Comparison of ENCODE assay signal across 15 cellular contexts in genomic region chr6:111533087-111533784, GRCh38.
DNase-seq lines count a peak whose midpoint lies in the region; FAIRE-seq and TF ChIP-seq lines count a peak whose summit lies in the region.
"Had no signal": no experiment of that assay in that cellular context is flagged by ENCODE, and none has a peak within 500 bp of the region (broad histone marks: within the 10 kb centered on the region; RNA-seq: fewer than 3 reads in every experiment).

No MANE protein-coding gene starts in this region.

- H3K4me3 Mint-ChIP-seq in nephron progenitor cell = no peak overlapping the region

- peaks cover 25% of the 10 kb centered on the region for H3K4me1 Mint-ChIP-seq in nephron progenitor cell

- H3K9ac ChIP-seq in HUES48 (ENCODE audit: low read depth, low read length) = no peak overlapping the region

- H3K27me3 ChIP-seq in HUES48 (ENCODE audit: control insufficient read depth, insufficient read depth, low read length) (no peaks in the 10 kb centered on the region), WERI-Rb-1 (ENCODE audit: insufficient read depth, low read depth, severe bottlenecking) (no peaks in the 10 kb centered on the region)
- H3K27me3 ChIP-seq: thyroid gland had no signal

- H3K36me3 ChIP-seq in HUES48 (ENCODE audit: control insufficient read depth, insufficient read depth, low read length) (no peaks in the 10 kb centered on the region), WERI-Rb-1 (no peaks in the 10 kb centered on the region)
- H3K36me3 ChIP-seq: thyroid gland had no signal

- H3K27ac ChIP-seq in HUES48 (ENCODE audit: low read depth, low read length) (peak overlapping the region; percentile 51), WERI-Rb-1 (no peak overlapping the region)
- H3K27ac ChIP-seq: thyroid gland had no signal

- no peaks in the 10 kb centered on the region for H3K27me3 Mint-ChIP-seq in nephron progenitor cell (ENCODE audit: low read depth, poor library complexity)

- peak; percentile 13 for DNase-seq in DMS 273 treated with DMSO at 0.1 percent for 48 hours (lab: John Stamatoyannopoulos, UW)
- DNase-seq in activated naive CD4-positive, alpha-beta T cell treated with anti-CD3 and anti-CD28 coated beads, Interleukin-2, amount 50 U/mL, for 16 hours = peak; percentile 14
- peak; percentile 14 to 26 for DNase-seq in stimulated activated CD4-positive, alpha-beta T cell treated with anti-CD3 and anti-CD28 coated beads, Interleukin-2, amount 100 ng/mL, for 48 hours
- DNase-seq in D721Med (ENCODE audit: insufficient read length, low spot score) = no peak
- no peak for DNase-seq in WERI-Rb-1
- DNase-seq in nephron progenitor cell = no peak
- DNase-seq: anterior cingulate cortex; Caco-2; effector CD4-positive, alpha-beta T cell; foreskin fibroblast; Karpas-422; kidney glomerular epithelial cell; NCI-H2029; thyroid gland had no signal

- H3K4me3 ChIP-seq in HUES48 (ENCODE audit: low read depth, low read length) (no peak overlapping the region), WERI-Rb-1 (ENCODE audit: low read depth, low read length) (no peak overlapping the region)
- H3K4me3 ChIP-seq: thyroid gland had no signal

- peaks cover 5% of the 10 kb centered on the region for H3K9me3 Mint-ChIP-seq in nephron progenitor cell

- H3K9me3 ChIP-seq in HUES48 (ENCODE audit: control insufficient read depth, insufficient read depth, low read length) = no peaks in the 10 kb centered on the region
- no peaks in the 10 kb centered on the region for H3K9me3 ChIP-seq in WERI-Rb-1 (ENCODE audit: severe bottlenecking)
- H3K9me3 ChIP-seq: Caco-2, thyroid gland had no signal

- peaks cover 14% of the 10 kb centered on the region for H3K36me3 Mint-ChIP-seq in nephron progenitor cell (ENCODE audit: low read depth)

- H3K4me1 ChIP-seq in HUES48 (ENCODE audit: control insufficient read depth, insufficient read depth, low read length) = peaks cover 36% of the 10 kb centered on the region
- H3K4me1 ChIP-seq: Caco-2 had no signal

- FAIRE-seq in D721Med (lab: Jason Lieb, UNC) = no peak

- no peak overlapping the region for H3K27ac Mint-ChIP-seq in nephron progenitor cell

- TF ChIP-seq CTCF in D721Med (IDR thresholded peaks at IDR 0.05; ENCODE audit: insufficient read depth, missing control alignments) (no peak), WERI-Rb-1 (IDR thresholded peaks at IDR 0.05; ENCODE audit: low read depth, low read length) (no peak), nephron progenitor cell (IDR thresholded peaks at IDR 0.05) (no peak)

Comparison
In these comparisons a context has a peak if more than half of its experiments do, and no peak if none do; other contexts are left out.
1. DNase-seq: peak in DMS 273 treated with DMSO at 0.1 percent for 48 hours (single experiment), activated naive CD4-positive, alpha-beta T cell treated with anti-CD3 and anti-CD28 coated beads, Interleukin-2, amount 50 U/mL, for 16 hours (single experiment) and stimulated activated CD4-positive, alpha-beta T cell treated with anti-CD3 and anti-CD28 coated beads, Interleukin-2, amount 100 ng/mL, for 48 hours (2 of 2); none in D721Med (single experiment), WERI-Rb-1 (single experiment) and nephron progenitor cell (single experiment).